14 cellular contexts compared by ENCODE assay signal in genomic region chr4:37381040-37381668, GRCh38.
DNase-seq lines count a peak whose midpoint lies in the region; ATAC-seq and TF ChIP-seq lines count a peak whose summit lies in the region.
"Had no signal": no experiment of that assay in that cellular context is flagged by ENCODE, and none has a peak within 500 bp of the region (broad histone marks: within the 10 kb centered on the region; RNA-seq: fewer than 3 reads in every experiment).

No MANE protein-coding gene starts in this region.

- H3K27me3 ChIP-seq in WERI-Rb-1 (ENCODE audit: insufficient read depth, low read depth, severe bottlenecking), result peaks cover 91% of the 10 kb centered on the region

- no peaks in the 10 kb centered on the region for H3K36me3 ChIP-seq in WERI-Rb-1

- H3K4me3 ChIP-seq in WERI-Rb-1 (ENCODE audit: low read depth, low read length), result no peak overlapping the region
- H3K4me3 ChIP-seq: PC-9 had no signal

- no peak overlapping the region for H3K27ac ChIP-seq in WERI-Rb-1
- H3K27ac ChIP-seq: PC-9 had no signal

- no peaks in the 10 kb centered on the region for H3K9me3 ChIP-seq in WERI-Rb-1 (ENCODE audit: severe bottlenecking)

- no peak for ATAC-seq in GM21723 (IDR thresholded peaks at IDR 0.05; ENCODE audit: unreplicated experiment)

- DNase-seq in NCI-H1105 treated with DMSO at 0.1 percent for 48 hours (lab: John Stamatoyannopoulos, UW) (peak; percentile 1), NCI-H1105 (lab: John Stamatoyannopoulos, UW) (no peak), D341Med (ENCODE audit: low spot score) (peak; percentile 33), WERI-Rb-1 (peak; percentile 13), kidney tubule cell (ENCODE audit: low spot score) (peak; percentile 6), EL (no peak), NOMO-1 treated with DMSO at 0.1 percent for 48 hours (lab: John Stamatoyannopoulos, UW; ENCODE audit: unreplicated experiment) (no peak)
- DNase-seq: C1 segment of cervical spinal cord, H9, NCI-H1694 treated with DMSO at 0.1 percent for 48 hours, NCI-H2171, NCI-H446 treated with DMSO at 0.1 percent for 48 hours, PC-9 had no signal

- TF ChIP-seq CTCF in WERI-Rb-1 (IDR thresholded peaks at IDR 0.05; ENCODE audit: low read depth, low read length), result no peak

Comparison
In these comparisons a context has a peak if more than half of its experiments do, and no peak if none do; other contexts are left out.
1. DNase-seq: peak in NCI-H1105 treated with DMSO at 0.1 percent for 48 hours (single experiment), D341Med (single experiment), WERI-Rb-1 (single experiment) and kidney tubule cell (single experiment); none in NCI-H1105 (single experiment), EL (single experiment) and NOMO-1 treated with DMSO at 0.1 percent for 48 hours (single experiment).